Comparison of ENCODE assay signal across 29 cellular contexts in genomic region chr1:57249511-57249910, GRCh38.
"Had no signal": no experiment of that assay in that cellular context is flagged by ENCODE, and none has a peak within 500 bp of the region (broad histone marks: within the 10 kb centered on the region; RNA-seq: fewer than 3 reads in every experiment).

No MANE protein-coding gene starts in this region.

- H3K4me1 ChIP-seq: ascending aorta, breast epithelium had no signal

- H3K27ac ChIP-seq: ascending aorta, breast epithelium, coronary artery, dorsolateral prefrontal cortex had no signal

- H3K9me3 ChIP-seq: ascending aorta, breast epithelium, esophagus squamous epithelium had no signal

- ATAC-seq: activated naive CD4-positive, alpha-beta T cell treated with anti-CD3 and anti-CD28 coated beads, Interleukin-2, amount 50 U/mL, for 72 hours; activated T-cell treated with anti-CD3 and anti-CD28 coated beads, Interleukin-2, amount 50 U/mL, for 72 hours; T-helper 17 cell had no signal

- FAIRE-seq: frontal cortex had no signal

- H3K4me3 ChIP-seq: ascending aorta, breast epithelium, coronary artery, dorsolateral prefrontal cortex, esophagus squamous epithelium had no signal

- H3K36me3 ChIP-seq: ascending aorta, breast epithelium, esophagus squamous epithelium had no signal

- H3K27me3 ChIP-seq: ascending aorta, breast epithelium, dorsolateral prefrontal cortex, esophagus squamous epithelium had no signal

- DNase-seq: activated CD4-positive, alpha-beta memory T cell treated with anti-CD3 and anti-CD28 coated beads, Interleukin-2, amount 10 ng/mL, durations not matched to agents 7 days and 5 days; activated CD4-positive, alpha-beta T cell treated with anti-CD3 and anti-CD28 coated beads for 1 hour; activated CD4-positive, alpha-beta T cell treated with anti-CD3 and anti-CD28 coated beads for 4 hours; activated CD4-positive, alpha-beta T cell treated with anti-CD3 and anti-CD28 coated beads, Interleukin-2, amount 10 ng/mL, durations not matched to agents 7 days and 5 days; activated CD4-positive, alpha-beta T cell treated with anti-CD3 and anti-CD28 coated beads, Interleukin-2, amount 50 U/mL, for 4 hours; activated CD4-positive, CD25-positive, alpha-beta regulatory T cell; activated CD8-positive, alpha-beta memory T cell treated with anti-CD3 and anti-CD28 coated beads, Interleukin-2, amount 50 U/mL, for 48 hours; activated gamma-delta T cell; activated naive CD4-positive, alpha-beta T cell; activated naive CD4-positive, alpha-beta T cell treated with anti-CD3 and anti-CD28 coated beads, Interleukin-2, amount 10 ng/mL, durations not matched to agents 7 days and 5 days; activated naive CD8-positive, alpha-beta T cell treated with anti-CD3 and anti-CD28 coated beads, Interleukin-2, amount 10 ng/mL, durations not matched to agents 7 days and 5 days; activated T-cell treated with anti-CD3 and anti-CD28 coated beads for 4 hours; activated T-cell treated with anti-CD3 and anti-CD28 coated beads, Interleukin-2, amount 50 U/mL, for 24 hours; activated T-cell treated with anti-CD3 and anti-CD28 coated beads, Interleukin-2, amount 50 U/mL, for 72 hours; dorsolateral prefrontal cortex; effector memory CD4-positive, alpha-beta T cell; endodermal cell; erythroblast; esophagus squamous epithelium; foreskin fibroblast; head of caudate nucleus; hippocampal formation; T-helper 17 cell; T1000 had no signal
